ENCODE assay signal across 12 cellular contexts in the genomic region with DNA sequence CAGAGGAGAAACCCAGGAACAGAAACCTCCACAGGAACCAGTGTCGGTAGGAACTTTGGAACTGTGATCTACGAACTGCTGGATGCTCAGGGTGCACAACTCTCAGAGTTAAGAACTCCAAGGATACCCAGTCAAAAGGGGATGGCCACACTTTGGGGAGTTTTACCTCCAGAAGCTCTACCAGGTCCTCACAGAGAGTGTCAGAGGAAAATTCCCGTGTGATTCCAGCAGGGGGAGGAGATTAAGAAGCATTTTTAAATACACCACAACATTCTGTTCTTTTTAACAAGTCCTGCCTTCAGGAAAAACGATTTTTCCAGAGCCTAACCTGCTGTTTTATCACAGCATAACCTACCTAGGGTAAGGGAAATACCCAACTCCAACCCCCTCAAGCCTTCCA.
A peak's percentile ranks its signal among the peaks of the same experiment; 100 is the strongest.
DNase-seq lines count a peak whose midpoint lies in the region; ATAC-seq and TF ChIP-seq lines count a peak whose summit lies in the region.
"Had no signal": no experiment of that assay in that cellular context is flagged by ENCODE, and none has a peak within 500 bp of the region (broad histone marks: within the 10 kb centered on the region; RNA-seq: fewer than 3 reads in every experiment).

No MANE protein-coding gene starts in this region.

- no peak overlapping the region; the same call in 1 of the 2 replicates for H3K27ac Mint-ChIP-seq in HFFc6
- H3K27ac Mint-ChIP-seq: natural killer cell treated with Interleukin-12 subunit alpha and Interleukin-12 subunit beta and Interleukin-15 and Interleukin-18, amount 100 ng/mL, for 72 hours had no signal

- peak; percentile 52; the same call in 1 of the 2 replicates for TF ChIP-seq CTCF in HFFc6 (IDR thresholded peaks at IDR 0.05)
- TF ChIP-seq CTCF in astrocyte of the spinal cord (IDR thresholded peaks at IDR 0.05; ENCODE audit: low read depth, low read length): peak; percentile 28

- intact Hi-C loops in left colon (cut with DNase I, micrococcal nuclease): no loop called here

- H3K9me3 Mint-ChIP-seq in HFFc6: peaks cover 18% of the 10 kb centered on the region

- ATAC-seq in left colon: peak; percentile 65
- ATAC-seq: natural killer cell treated with Interleukin-12 subunit alpha and Interleukin-12 subunit beta and Interleukin-15 and Interleukin-18, amount 100 ng/mL, for 72 hours had no signal

- in situ Hi-C loops in astrocyte of the spinal cord (cut with HindIII; ENCODE audit: low sequenced_read_pairs): no loop called here

- DNase-seq in AG20443 (ENCODE audit: low spot score): peak; percentile 9
- peak; percentile 16 for DNase-seq in HFFc6
- DNase-seq in astrocyte of the spinal cord (ENCODE audit: low read depth, low spot score): peak; percentile 7
- DNase-seq in left colon: no peak
- DNase-seq in NCI-H1436 treated with DMSO at 0.1 percent for 48 hours (lab: John Stamatoyannopoulos, UW): no peak
- DNase-seq in NCI-H2081 (lab: John Stamatoyannopoulos, UW): no peak
- DNase-seq in NCI-H2107 (lab: John Stamatoyannopoulos, UW): no peak
- no peak for DNase-seq in stimulated activated CD4-positive, alpha-beta T cell treated with anti-CD3 and anti-CD28 coated beads, Interleukin-4, amount 100 ng/mL, for 24 hours
- DNase-seq: DMS79; MV-4-11; stimulated activated CD4-positive, alpha-beta T cell treated with anti-CD3 and anti-CD28 coated beads, Interleukin-2, amount 100 ng/mL, for 48 hours had no signal

- H3K36me3 Mint-ChIP-seq in HFFc6 (ENCODE audit: low read depth): peaks cover 5% of the 10 kb centered on the region; the same call in 1 of the 2 replicates

- no peak overlapping the region for H3K4me3 ChIP-seq in astrocyte of the spinal cord (ENCODE audit: low read depth, low read length)

- no peaks in the 10 kb centered on the region for H3K27me3 Mint-ChIP-seq in HFFc6 (ENCODE audit: insufficient read depth)
- H3K27me3 Mint-ChIP-seq: natural killer cell treated with Interleukin-12 subunit alpha and Interleukin-12 subunit beta and Interleukin-15 and Interleukin-18, amount 100 ng/mL, for 72 hours had no signal

- no peaks in the 10 kb centered on the region for H3K4me1 Mint-ChIP-seq in HFFc6 (ENCODE audit: low read depth)

- no peak overlapping the region; the same call in 1 of the 2 replicates for H3K4me3 Mint-ChIP-seq in HFFc6
- H3K4me3 Mint-ChIP-seq: natural killer cell treated with Interleukin-12 subunit alpha and Interleukin-12 subunit beta and Interleukin-15 and Interleukin-18, amount 100 ng/mL, for 72 hours had no signal

Comparison
In these comparisons a context has a peak if more than half of its experiments do, and no peak if none do; other contexts are left out.
1. DNase-seq: peak in AG20443 (single experiment), HFFc6 (single experiment) and astrocyte of the spinal cord (single experiment); none in left colon (0 of 2), NCI-H1436 treated with DMSO at 0.1 percent for 48 hours (single experiment), NCI-H2081 (0 of 2), NCI-H2107 (single experiment) and stimulated activated CD4-positive, alpha-beta T cell treated with anti-CD3 and anti-CD28 coated beads, Interleukin-4, amount 100 ng/mL, for 24 hours (single experiment).